1 cellular context compared by ENCODE assay signal in the genomic region with DNA sequence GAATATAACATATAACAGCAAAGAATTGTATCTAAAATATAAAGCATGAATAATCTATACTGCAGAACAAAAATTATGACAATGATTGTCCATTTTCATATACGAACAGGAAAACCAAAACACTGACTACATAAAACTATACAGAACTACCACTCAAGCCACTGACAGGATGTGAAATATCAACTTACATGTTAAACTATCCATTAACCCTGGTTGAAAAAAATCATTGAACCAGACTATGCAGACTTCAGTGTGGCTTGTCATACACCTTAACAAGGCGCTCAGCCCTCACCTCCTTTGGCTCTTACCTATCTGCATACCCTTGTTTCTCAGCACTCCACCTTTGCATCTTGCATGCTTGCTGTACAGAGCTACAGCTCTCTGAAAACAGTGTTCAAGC.
TF ChIP-seq lines count a peak whose summit lies in the region.

No MANE protein-coding gene starts in this region.

TF ChIP-seq in GM23338, 12 proteins besides CTCF, POLR2A, EP300 and RAD21 (continued from another document):
- TF ChIP-seq, protein P1, sequence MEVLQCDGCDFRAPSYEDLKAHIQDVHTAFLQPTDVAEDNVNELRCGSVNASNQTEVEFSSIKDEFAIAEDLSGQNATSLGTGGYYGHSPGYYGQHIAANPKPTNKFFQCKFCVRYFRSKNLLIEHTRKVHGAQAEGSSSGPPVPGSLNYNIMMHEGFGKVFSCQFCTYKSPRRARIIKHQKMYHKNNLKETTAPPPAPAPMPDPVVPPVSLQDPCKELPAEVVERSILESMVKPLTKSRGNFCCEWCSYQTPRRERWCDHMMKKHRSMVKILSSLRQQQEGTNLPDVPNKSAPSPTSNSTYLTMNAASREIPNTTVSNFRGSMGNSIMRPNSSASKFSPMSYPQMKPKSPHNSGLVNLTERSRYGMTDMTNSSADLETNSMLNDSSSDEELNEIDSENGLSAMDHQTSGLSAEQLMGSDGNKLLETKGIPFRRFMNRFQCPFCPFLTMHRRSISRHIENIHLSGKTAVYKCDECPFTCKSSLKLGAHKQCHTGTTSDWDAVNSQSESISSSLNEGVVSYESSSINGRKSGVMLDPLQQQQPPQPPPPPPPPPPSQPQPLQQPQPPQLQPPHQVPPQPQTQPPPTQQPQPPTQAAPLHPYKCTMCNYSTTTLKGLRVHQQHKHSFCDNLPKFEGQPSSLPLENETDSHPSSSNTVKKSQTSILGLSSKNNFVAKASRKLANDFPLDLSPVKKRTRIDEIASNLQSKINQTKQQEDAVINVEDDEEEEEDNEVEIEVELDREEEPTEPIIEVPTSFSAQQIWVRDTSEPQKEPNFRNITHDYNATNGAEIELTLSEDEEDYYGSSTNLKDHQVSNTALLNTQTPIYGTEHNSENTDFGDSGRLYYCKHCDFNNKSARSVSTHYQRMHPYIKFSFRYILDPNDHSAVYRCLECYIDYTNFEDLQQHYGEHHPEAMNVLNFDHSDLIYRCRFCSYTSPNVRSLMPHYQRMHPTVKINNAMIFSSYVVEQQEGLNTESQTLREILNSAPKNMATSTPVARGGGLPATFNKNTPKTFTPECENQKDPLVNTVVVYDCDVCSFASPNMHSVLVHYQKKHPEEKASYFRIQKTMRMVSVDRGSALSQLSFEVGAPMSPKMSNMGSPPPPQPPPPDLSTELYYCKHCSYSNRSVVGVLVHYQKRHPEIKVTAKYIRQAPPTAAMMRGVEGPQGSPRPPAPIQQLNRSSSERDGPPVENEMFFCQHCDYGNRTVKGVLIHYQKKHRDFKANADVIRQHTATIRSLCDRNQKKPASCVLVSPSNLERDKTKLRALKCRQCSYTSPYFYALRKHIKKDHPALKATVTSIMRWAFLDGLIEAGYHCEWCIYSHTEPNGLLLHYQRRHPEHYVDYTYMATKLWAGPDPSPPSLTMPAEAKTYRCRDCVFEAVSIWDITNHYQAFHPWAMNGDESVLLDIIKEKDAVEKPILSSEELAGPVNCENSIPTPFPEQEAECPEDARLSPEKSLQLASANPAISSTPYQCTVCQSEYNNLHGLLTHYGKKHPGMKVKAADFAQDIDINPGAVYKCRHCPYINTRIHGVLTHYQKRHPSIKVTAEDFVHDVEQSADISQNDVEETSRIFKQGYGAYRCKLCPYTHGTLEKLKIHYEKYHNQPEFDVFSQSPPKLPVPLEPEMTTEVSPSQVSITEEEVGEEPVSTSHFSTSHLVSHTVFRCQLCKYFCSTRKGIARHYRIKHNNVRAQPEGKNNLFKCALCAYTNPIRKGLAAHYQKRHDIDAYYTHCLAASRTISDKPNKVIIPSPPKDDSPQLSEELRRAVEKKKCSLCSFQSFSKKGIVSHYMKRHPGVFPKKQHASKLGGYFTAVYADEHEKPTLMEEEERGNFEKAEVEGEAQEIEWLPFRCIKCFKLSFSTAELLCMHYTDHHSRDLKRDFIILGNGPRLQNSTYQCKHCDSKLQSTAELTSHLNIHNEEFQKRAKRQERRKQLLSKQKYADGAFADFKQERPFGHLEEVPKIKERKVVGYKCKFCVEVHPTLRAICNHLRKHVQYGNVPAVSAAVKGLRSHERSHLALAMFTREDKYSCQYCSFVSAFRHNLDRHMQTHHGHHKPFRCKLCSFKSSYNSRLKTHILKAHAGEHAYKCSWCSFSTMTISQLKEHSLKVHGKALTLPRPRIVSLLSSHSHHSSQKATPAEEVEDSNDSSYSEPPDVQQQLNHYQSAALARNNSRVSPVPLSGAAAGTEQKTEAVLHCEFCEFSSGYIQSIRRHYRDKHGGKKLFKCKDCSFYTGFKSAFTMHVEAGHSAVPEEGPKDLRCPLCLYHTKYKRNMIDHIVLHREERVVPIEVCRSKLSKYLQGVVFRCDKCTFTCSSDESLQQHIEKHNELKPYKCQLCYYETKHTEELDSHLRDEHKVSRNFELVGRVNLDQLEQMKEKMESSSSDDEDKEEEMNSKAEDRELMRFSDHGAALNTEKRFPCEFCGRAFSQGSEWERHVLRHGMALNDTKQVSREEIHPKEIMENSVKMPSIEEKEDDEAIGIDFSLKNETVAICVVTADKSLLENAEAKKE (CRISPR knock-in tag; IDR thresholded peaks at IDR 0.05) = no peak
